ENCODE assay signal across 29 cellular contexts in genomic region chr3:61299343-61299742, GRCh38. TPM values are rescaled to one million over a fixed set of nuclear protein-coding genes. Genes with fewer than 3 reads are reported as not detected.
A peak's percentile ranks its signal among the peaks of the same experiment; 100 is the strongest.
DNase-seq lines count a peak whose midpoint lies in the region; ATAC-seq, FAIRE-seq and TF ChIP-seq lines count a peak whose summit lies in the region.
"Had no signal": no experiment of that assay in that cellular context is flagged by ENCODE, and none has a peak within 500 bp of the region (broad histone marks: within the 10 kb centered on the region; RNA-seq: fewer than 3 reads in every experiment).

No MANE protein-coding gene starts in this region.

- H3K9me3 ChIP-seq in HepG2 (ENCODE audit: low read length): no peaks in the 10 kb centered on the region
- H3K9me3 ChIP-seq in adrenal gland (replicated peaks in 1 of 3): no peaks in the 10 kb centered on the region
- H3K9me3 ChIP-seq: A549, right lobe of liver, spleen had no signal

- WGBS in HepG2 (ENCODE audit: low lambda C conversion rate): 17% methylated on average over 2 of the region's 2 CpGs
- 79 to 83% (median 81%) methylated on average over 2 of the region's 2 CpGs for WGBS in adrenal gland, 4 donors

- in situ Hi-C loops in HepG2 (cut with HindIII; ENCODE audit: extremely low pct_ligation_motif_present, low pct_unique_long_range_greater_than_20kb): no loop called here

- H3K36me3 Mint-ChIP-seq in activated naive CD4-positive, alpha-beta T cell treated with anti-CD3 and anti-CD28 coated beads, Interleukin-2, amount 50 U/mL, for 72 hours: no peaks in the 10 kb centered on the region
- H3K36me3 Mint-ChIP-seq: brain; naive thymus-derived CD4-positive, alpha-beta T cell had no signal

- H3K36me3 ChIP-seq in HepG2 (replicated peaks in 1 of 2; ENCODE audit: control insufficient read depth in 1 of 2, insufficient read depth in 2 of 2, low read length in 2 of 2) (no peaks in the 10 kb centered on the region), adrenal gland (replicated peaks in 1 of 2) (no peaks in the 10 kb centered on the region)
- H3K36me3 ChIP-seq: right lobe of liver, spleen had no signal

- no peak overlapping the region for H3K4me2 ChIP-seq in HepG2 (ENCODE audit: low read depth, low read length)
- H3K4me2 ChIP-seq: A549 had no signal

- no peak overlapping the region for H3K9ac ChIP-seq in HepG2 (ENCODE audit: insufficient read depth, low read depth, low read length)
- H3K9ac ChIP-seq: GM23248 had no signal

- no peak for TF ChIP-seq RAD21 in HepG2 (CRISPR knock-in tag; IDR thresholded peaks at IDR 0.05)

- H3K27ac ChIP-seq in HepG2 (ENCODE audit: extremely low read length, insufficient read depth, low read length) (no peak overlapping the region), adrenal gland (no peak overlapping the region)
- H3K27ac ChIP-seq: A549, GM23248, right lobe of liver, spleen had no signal

- H3K4me1 ChIP-seq in HepG2 (ENCODE audit: insufficient read depth, low read length): no peaks in the 10 kb centered on the region
- H3K4me1 ChIP-seq in adrenal gland (replicated peaks in 1 of 2): no peaks in the 10 kb centered on the region
- H3K4me1 ChIP-seq: A549, right lobe of liver, spleen had no signal

- H3K9me3 Mint-ChIP-seq in activated naive CD4-positive, alpha-beta T cell treated with anti-CD3 and anti-CD28 coated beads, Interleukin-2, amount 50 U/mL, for 72 hours: no peaks in the 10 kb centered on the region
- H3K9me3 Mint-ChIP-seq: activated CD8-positive, alpha-beta T cell treated with anti-CD3 and anti-CD28 coated beads for 36 hours; activated naive CD4-positive, alpha-beta T cell treated with anti-CD3 and anti-CD28 coated beads for 36 hours; brain; naive thymus-derived CD4-positive, alpha-beta T cell; stimulated activated naive CD8-positive, alpha-beta T cell treated with anti-CD3 and anti-CD28 coated beads, Interleukin-15, amount 100 ng/mL, for 72 hours had no signal

- no peak overlapping the region for H2AFZ ChIP-seq in HepG2 (ENCODE audit: low read length)
- H2AFZ ChIP-seq: GM23248 had no signal

- peak; percentile 21 for DNase-seq in ELF-1 (ENCODE audit: low read depth, low spot score)
- DNase-seq in epithelial cell of proximal tubule (ENCODE audit: low read depth): peak; percentile 76
- peak; percentile 24 for DNase-seq in HepG2 (ENCODE audit: low spot score)
- no peak for DNase-seq in central memory CD4-positive, alpha-beta T cell
- no peak for DNase-seq in adrenal gland
- DNase-seq in activated naive CD4-positive, alpha-beta T cell treated with anti-CD3 and anti-CD28 coated beads, Interleukin-2, amount 50 U/mL, for 72 hours (ENCODE audit: low spot score in 2 of 2): no peak
- DNase-seq: activated CD4-positive, alpha-beta T cell treated with anti-CD3 and anti-CD28 coated beads for 36 hours; activated CD8-positive, alpha-beta memory T cell treated with anti-CD3 and anti-CD28 coated beads, Interleukin-2, amount 50 U/mL, for 48 hours; activated CD8-positive, alpha-beta T cell treated with anti-CD3 and anti-CD28 coated beads for 36 hours; activated naive CD4-positive, alpha-beta T cell treated with anti-CD3 and anti-CD28 coated beads for 36 hours; GM23248; hypothalamus; IMR-90; naive thymus-derived CD4-positive, alpha-beta T cell; NCI-H146; NCI-H226; right lobe of liver; spleen; stimulated activated CD8-positive, alpha-beta memory T cell treated with anti-CD3 and anti-CD28 coated beads, Interleukin-4, amount 100 ng/mL, for 48 hours; stimulated activated naive CD8-positive, alpha-beta T cell treated with anti-CD3 and anti-CD28 coated beads, Interleukin-15, amount 100 ng/mL, for 72 hours; SW 1271 had no signal

- POLR2A ChIA-PET in HepG2 (lab: Yijun Ruan, JAX): no interaction called here

- H4K20me1 ChIP-seq in HepG2 (ENCODE audit: insufficient read depth, low read length): no peaks in the 10 kb centered on the region

- BruUV-seq in HepG2 (replicated peaks; lab: Mats Ljungman, UMichigan): no TSS peak

- TF ChIP-seq POLR2A in HepG2 (IDR thresholded peaks at IDR 0.05; ENCODE audit: insufficient read depth in 1 of 2, low read depth in 2 of 2, low read length in 2 of 2) (no peak), adrenal gland (IDR thresholded peaks at IDR 0.05) (no peak)

- ATAC-seq in HG02798 (IDR thresholded peaks at IDR 0.05; ENCODE audit: poor library complexity, unreplicated experiment) (peak; percentile 53), HepG2 (peak; percentile 84), GM18858 (IDR thresholded peaks at IDR 0.05; ENCODE audit: unreplicated experiment) (no peak)
- ATAC-seq in activated naive CD4-positive, alpha-beta T cell treated with anti-CD3 and anti-CD28 coated beads, Interleukin-2, amount 50 U/mL, for 72 hours: no peak
- ATAC-seq: A549; activated CD4-positive, alpha-beta T cell treated with anti-CD3 and anti-CD28 coated beads for 36 hours; activated CD8-positive, alpha-beta T cell treated with anti-CD3 and anti-CD28 coated beads for 36 hours; naive thymus-derived CD4-positive, alpha-beta T cell; stimulated activated naive CD8-positive, alpha-beta T cell treated with anti-CD3 and anti-CD28 coated beads, Interleukin-15, amount 100 ng/mL, for 72 hours had no signal

- TF ChIP-seq EP300 in HepG2 (IDR thresholded peaks at IDR 0.05; ENCODE audit: low read depth in 2 of 2, low read length in 2 of 2): no peak
- TF ChIP-seq EP300 in HepG2 (CRISPR knock-in tag; IDR thresholded peaks at IDR 0.05; ENCODE audit: borderline replicate concordance): no peak

- CTCF ChIA-PET in HepG2 (lab: Yijun Ruan, JAX; ENCODE audit: low intra/inter-chr PET ratio, low total read pairs): no interaction called here

- TF ChIP-seq CTCF in epithelial cell of proximal tubule (conservative IDR thresholded peaks at IDR 0.05; ENCODE audit: low read depth, low read length): peak; percentile 37
- TF ChIP-seq CTCF in HepG2 (CRISPR knock-in tag; IDR thresholded peaks at IDR 0.05): peak; percentile 29
- no peak for TF ChIP-seq CTCF in adrenal gland (IDR thresholded peaks at IDR 0.05)

- no peaks in the 10 kb centered on the region for H3K27me3 ChIP-seq in HepG2 (ENCODE audit: control insufficient read depth in 1 of 2, insufficient read depth in 2 of 2, low read length in 2 of 2)
- no peaks in the 10 kb centered on the region for H3K27me3 ChIP-seq in adrenal gland
- H3K27me3 ChIP-seq: right lobe of liver, spleen had no signal

- no peaks in the 10 kb centered on the region for H3K79me2 ChIP-seq in HepG2 (ENCODE audit: insufficient read depth, low read length)

- H3K4me3 ChIP-seq in epithelial cell of proximal tubule (ENCODE audit: low read depth, low read length) (no peak overlapping the region), HepG2 (replicated peaks in 1 of 3; ENCODE audit: insufficient read depth in 1 of 3, low read depth in 2 of 3, low read length in 3 of 3) (no peak overlapping the region), adrenal gland (no peak overlapping the region)
- H3K4me3 ChIP-seq: A549, GM23248, right lobe of liver, spleen had no signal

- no peak for FAIRE-seq in HepG2 (lab: Jason Lieb, UNC)
- FAIRE-seq: A549, GM12892, urothelium cell line had no signal

- intact Hi-C loops in HepG2 (cut with micrococcal nuclease; ENCODE audit: unreplicated experiment) (loop anchor here (2.0 kb wide), 1 partner anchor 71 kb away; no protein-coding TSS in a partner anchor), adrenal gland (cut with DNase I) (no loop called here)

- no peak overlapping the region for H3K27ac Mint-ChIP-seq in activated naive CD4-positive, alpha-beta T cell treated with anti-CD3 and anti-CD28 coated beads, Interleukin-2, amount 50 U/mL, for 72 hours
- H3K27ac Mint-ChIP-seq: activated CD4-positive, alpha-beta T cell treated with anti-CD3 and anti-CD28 coated beads for 36 hours; activated CD8-positive, alpha-beta T cell treated with anti-CD3 and anti-CD28 coated beads for 36 hours; activated naive CD4-positive, alpha-beta T cell treated with anti-CD3 and anti-CD28 coated beads for 36 hours; B cell; brain; naive thymus-derived CD4-positive, alpha-beta T cell; progenitor cell of endocrine pancreas; stimulated activated naive CD8-positive, alpha-beta T cell treated with anti-CD3 and anti-CD28 coated beads, Interleukin-15, amount 100 ng/mL, for 72 hours had no signal

TF ChIP-seq in HepG2, 621 proteins besides CTCF, POLR2A, EP300 and RAD21:
- TF ChIP-seq ZNF780A (CRISPR knock-in tag; IDR thresholded peaks at IDR 0.05) (no peak), STAG1 (CRISPR knock-in tag; IDR thresholded peaks at IDR 0.05) (peak; percentile 38; the same call in 1 of the 2 replicates), TEAD3 (CRISPR knock-in tag; optimal IDR thresholded peaks at IDR 0.05; ENCODE audit: borderline replicate concordance) (peak; percentile 26)

RNA-seq across cellular contexts. Expression of gene FHIT, which starts 48.1 kb away (rescaled TPM):
- total RNA-seq in epithelial cell of proximal tubule: 0.65 and 3.7 TPM in 2 replicates
- total RNA-seq in HepG2 (2016; rRNA removed; fragmentation: Illumina TruSeq; extraction: Trizol): 4.0 and 4.1 TPM in 2 replicates
- total RNA-seq in HepG2 (2016; cell fraction: cytosol; rRNA removed; fragmentation: Illumina TruSeq; extraction: Trizol; ENCODE audit: low read depth): 5.4 and 19.3 TPM in 2 replicates
- total RNA-seq in HepG2 (2016; cell fraction: insoluble cytoplasmic fraction; rRNA removed; fragmentation: Illumina TruSeq; extraction: Trizol): 2.2 and 3.9 TPM in 2 replicates
- total RNA-seq in HepG2 (2016; cell fraction: membrane; rRNA removed; fragmentation: Illumina TruSeq; extraction: Trizol): 1.4 and 5.6 TPM in 2 replicates
- 15.7 and 19.5 TPM in 2 replicates for total RNA-seq in HepG2 (2016; cell fraction: nucleus; rRNA removed; fragmentation: Illumina TruSeq; extraction: Trizol)
- 4.6 and 4.9 TPM in 2 replicates for polyA plus RNA-seq in HepG2 (2011; rRNA removed)
- 4.4 and 5.7 TPM in 2 replicates for polyA plus RNA-seq in HepG2 (2011; cell fraction: cytosol; rRNA removed)
- polyA plus RNA-seq in HepG2 (2011; cell fraction: nucleus; rRNA removed): 7.3 and 9.8 TPM in 2 replicates
- 10.3 and 12.5 TPM in 2 replicates for polyA plus RNA-seq in HepG2 (2012)
- 2.2 and 4.2 TPM in 2 replicates for polyA plus RNA-seq in HepG2 (2016; cell fraction: cytosol; fragmentation: Illumina TruSeq; extraction: Trizol; ENCODE audit: low read depth)
- 3.4 and 5.6 TPM in 2 replicates for polyA plus RNA-seq in HepG2 (2016; cell fraction: insoluble cytoplasmic fraction; fragmentation: Illumina TruSeq; extraction: Trizol; ENCODE audit: low read depth)
- polyA plus RNA-seq in HepG2 (2016; cell fraction: membrane; fragmentation: Illumina TruSeq; extraction: Trizol; ENCODE audit: low read depth): 2.0 and 3.1 TPM in 2 replicates
- polyA plus RNA-seq in HepG2 (2016; cell fraction: nucleus; fragmentation: Illumina TruSeq; extraction: Trizol; ENCODE audit: insufficient read depth, low read depth): 6.3 and 7.0 TPM in 2 replicates
- 5.6 TPM in 1 of 2 replicates, not detected in the other for polyA minus RNA-seq in HepG2 (2011; rRNA and poly(A)+ RNA removed; ENCODE audit: low replicate concordance)
- polyA minus RNA-seq in HepG2 (2011; cell fraction: cytosol; rRNA and poly(A)+ RNA removed): 4.3 and 21.2 TPM in 2 replicates
- 48.7 and 63.5 TPM in 2 replicates for polyA minus RNA-seq in HepG2 (2011; cell fraction: nucleus; rRNA and poly(A)+ RNA removed)
- total RNA-seq in adrenal gland: 10 to 100 TPM; 21.3 to 43.9 (median 34.2) TPM
- polyA plus RNA-seq in adrenal gland: 10 to 100 TPM; 14.1 to 24.1 (median 18.0) TPM
- total RNA-seq in activated naive CD4-positive, alpha-beta T cell treated with anti-CD3 and anti-CD28 coated beads, Interleukin-2, amount 50 U/mL, for 72 hours: 10 to 100 TPM; 21.3 to 37.0 TPM
- total RNA-seq: IMR-90 had no signal

Comparison
In these comparisons a context has a peak if more than half of its experiments do, and no peak if none do; other contexts are left out.
1. DNase-seq: peak in ELF-1 (single experiment), epithelial cell of proximal tubule (single experiment) and HepG2 (single experiment); none in central memory CD4-positive, alpha-beta T cell (single experiment), adrenal gland (0 of 7) and activated naive CD4-positive, alpha-beta T cell treated with anti-CD3 and anti-CD28 coated beads, Interleukin-2, amount 50 U/mL, for 72 hours (0 of 2).
2. ATAC-seq: peak in HG02798 (single experiment) and HepG2 (single experiment); none in activated naive CD4-positive, alpha-beta T cell treated with anti-CD3 and anti-CD28 coated beads, Interleukin-2, amount 50 U/mL, for 72 hours (0 of 2) and GM18858 (single experiment).
3. CTCF ChIP-seq: peak in epithelial cell of proximal tubule (single experiment) and HepG2 (single experiment); none in adrenal gland (0 of 6).